8 cellular contexts compared by ENCODE assay signal in the genomic region with DNA sequence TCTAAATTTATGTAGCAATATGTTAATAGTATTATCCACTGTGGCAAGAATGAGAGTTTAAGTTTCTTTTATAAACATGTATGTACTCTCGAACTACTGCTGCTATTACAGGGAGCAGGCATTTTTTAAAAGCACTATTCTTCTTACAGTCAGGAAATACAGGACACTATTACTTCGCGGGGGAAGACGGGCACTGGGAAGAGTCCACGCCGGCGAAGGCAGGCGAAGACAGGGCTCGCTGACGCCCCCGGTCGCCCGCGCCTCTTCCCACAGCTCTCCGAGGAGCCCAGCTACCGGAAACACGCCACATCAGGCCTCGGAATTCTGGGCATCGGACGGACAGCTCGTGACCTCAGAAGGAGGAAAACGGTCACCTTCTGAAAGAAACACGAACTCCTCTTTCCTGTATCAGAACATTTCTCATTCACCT.
DNase-seq lines count a peak whose midpoint lies in the region; FAIRE-seq and TF ChIP-seq lines count a peak whose summit lies in the region.

No MANE protein-coding gene starts in this region.

- CTCF ChIA-PET in HEK293 (lab: Yijun Ruan, JAX), result interaction anchor here (0.6 to 0.9 kb wide), 3 partner anchors 44 to 646 kb away, joined by 3 read pairs; no protein-coding TSS in a partner anchor

- H3K4me3 Mint-ChIP-seq in T-helper 2 cell treated with Interferon-gamma antibody and Interleukin-4, amounts not matched to agents 5 μg/mL and 100 μg/mL, for 36 hours, result peak overlapping the region; percentile 94

- H3K9me3 ChIP-seq in HEK293 (ENCODE audit: control insufficient read depth, insufficient read depth, low read depth, low read length), result no peaks in the 10 kb centered on the region
- H3K9me3 ChIP-seq in mesodermal cell (ENCODE audit: control insufficient read depth, low read length), result no peaks in the 10 kb centered on the region
- H3K9me3 ChIP-seq in tibial artery, result peaks cover 0 to 4% (median 0%) of the 10 kb centered on the region in 3 donors

- DNase-seq in T-helper 2 cell treated with Interferon-gamma antibody and Interleukin-4, amounts not matched to agents 5 μg/mL and 100 μg/mL, for 36 hours (ENCODE audit: low spot score), result no peak
- no peak for DNase-seq in T-helper 2 cell
- peak; percentile 86 for DNase-seq in NB4 (ENCODE audit: low read depth)
- DNase-seq in epithelial cell of proximal tubule (ENCODE audit: low read depth), result peak; percentile 70
- DNase-seq in tibial artery, result peak; percentile 78 to 88

- H3K27me3 Mint-ChIP-seq in T-helper 2 cell treated with Interferon-gamma antibody and Interleukin-4, amounts not matched to agents 5 μg/mL and 100 μg/mL, for 36 hours (ENCODE audit: low read depth), result no peaks in the 10 kb centered on the region

- no peaks in the 10 kb centered on the region for H3K27me3 ChIP-seq in tibial artery

- H3K36me3 Mint-ChIP-seq in T-helper 2 cell treated with Interferon-gamma antibody and Interleukin-4, amounts not matched to agents 5 μg/mL and 100 μg/mL, for 36 hours (ENCODE audit: low read depth), result peaks cover 6% of the 10 kb centered on the region

- peak; percentile 66 for TF ChIP-seq CTCF in HEK293 (tag by site-specific recombination; IDR thresholded peaks at IDR 0.05)
- TF ChIP-seq CTCF in NB4 (IDR thresholded peaks at IDR 0.05; ENCODE audit: low read depth, low read length), result no peak
- no peak for TF ChIP-seq CTCF in epithelial cell of proximal tubule (conservative IDR thresholded peaks at IDR 0.05; ENCODE audit: low read depth, low read length)
- no peak for TF ChIP-seq CTCF in tibial artery (IDR thresholded peaks at IDR 0.05)

- peak overlapping the region; percentile 94 for H3K27ac Mint-ChIP-seq in T-helper 2 cell treated with Interferon-gamma antibody and Interleukin-4, amounts not matched to agents 5 μg/mL and 100 μg/mL, for 36 hours

- 0 to 1% methylated on average over 19 of the region's 23 CpGs for WGBS in mesodermal cell (ENCODE audit: insufficient coverage in 2 of 2), 2 experiments

- intact Hi-C loops in tibial artery (cut with DNase I; ENCODE audit: low total_unique reads), result loop anchor here (5.0 to 10.0 kb wide), 3 partner anchors 91 to 226 kb away; partner anchors contain the start of genes CCT4, FAM161A and XPO1

- H3K4me1 ChIP-seq in HEK293 (ENCODE audit: control insufficient read depth, insufficient read depth, low read length) (no peaks in the 10 kb centered on the region), mesodermal cell (ENCODE audit: control insufficient read depth, insufficient read depth, low read length, poor library complexity, severe bottlenecking) (no peaks in the 10 kb centered on the region), tibial artery (no peaks in the 10 kb centered on the region)

- no peaks in the 10 kb centered on the region for H3K9me3 Mint-ChIP-seq in T-helper 2 cell treated with Interferon-gamma antibody and Interleukin-4, amounts not matched to agents 5 μg/mL and 100 μg/mL, for 36 hours

- H3K4me1 Mint-ChIP-seq in T-helper 2 cell treated with Interferon-gamma antibody and Interleukin-4, amounts not matched to agents 5 μg/mL and 100 μg/mL, for 36 hours (ENCODE audit: low read depth), result peaks cover 8% of the 10 kb centered on the region

- H3K27ac ChIP-seq in HEK293 (ENCODE audit: extremely low read depth, low read depth, low read length), result peak overlapping the region; percentile 87
- H3K27ac ChIP-seq in mesodermal cell (ENCODE audit: low read depth, low read length, severe bottlenecking), result peak overlapping the region; percentile 98
- peak overlapping the region; percentile 95 to 96 for H3K27ac ChIP-seq in tibial artery

- H3K36me3 ChIP-seq in HEK293 (ENCODE audit: control insufficient read depth in 2 of 2, insufficient read depth in 1 of 2, low read length in 2 of 2) (no peaks in the 10 kb centered on the region), mesodermal cell (ENCODE audit: control insufficient read depth, insufficient read depth, low read length) (no peaks in the 10 kb centered on the region), tibial artery (no peaks in the 10 kb centered on the region)

- no peak for TF ChIP-seq POLR2A in NB4 (IDR thresholded peaks at IDR 0.05; ENCODE audit: extremely low read depth, insufficient read length)

- POLR2A ChIA-PET in HEK293 (lab: Yijun Ruan, JAX), result interaction anchor here (1.0 to 2.0 kb wide), 4 partner anchors 10 to 225 kb away, joined by 3 to 9 read pairs (median 5); partner anchors contain the start of gene XPO1

- FAIRE-seq in TTC549 (lab: Jason Lieb, UNC), result peak; percentile 37

- H3K4me3 ChIP-seq in HEK293 (ENCODE audit: low read depth, low read length) (peak overlapping the region; percentile 78), NB4 (ENCODE audit: low read depth, low read length) (peak overlapping the region; percentile 81), epithelial cell of proximal tubule (ENCODE audit: low read depth, low read length) (peak overlapping the region; percentile 92), mesodermal cell (ENCODE audit: extremely low read depth, insufficient read depth, low read length, poor library complexity, severe bottlenecking) (peak overlapping the region; percentile 61), tibial artery (peak overlapping the region; percentile 67 to 72)

TF ChIP-seq in HEK293, 187 proteins besides CTCF, POLR2A, EP300 and RAD21 (continues in another document):
- TF ChIP-seq, protein P1, sequence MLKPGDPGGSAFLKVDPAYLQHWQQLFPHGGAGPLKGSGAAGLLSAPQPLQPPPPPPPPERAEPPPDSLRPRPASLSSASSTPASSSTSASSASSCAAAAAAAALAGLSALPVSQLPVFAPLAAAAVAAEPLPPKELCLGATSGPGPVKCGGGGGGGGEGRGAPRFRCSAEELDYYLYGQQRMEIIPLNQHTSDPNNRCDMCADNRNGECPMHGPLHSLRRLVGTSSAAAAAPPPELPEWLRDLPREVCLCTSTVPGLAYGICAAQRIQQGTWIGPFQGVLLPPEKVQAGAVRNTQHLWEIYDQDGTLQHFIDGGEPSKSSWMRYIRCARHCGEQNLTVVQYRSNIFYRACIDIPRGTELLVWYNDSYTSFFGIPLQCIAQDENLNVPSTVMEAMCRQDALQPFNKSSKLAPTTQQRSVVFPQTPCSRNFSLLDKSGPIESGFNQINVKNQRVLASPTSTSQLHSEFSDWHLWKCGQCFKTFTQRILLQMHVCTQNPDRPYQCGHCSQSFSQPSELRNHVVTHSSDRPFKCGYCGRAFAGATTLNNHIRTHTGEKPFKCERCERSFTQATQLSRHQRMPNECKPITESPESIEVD (tag by site-specific recombination; IDR thresholded peaks at IDR 0.05), result no peak
- TF ChIP-seq ZNF423 (tag by site-specific recombination; IDR thresholded peaks at IDR 0.05) (no peak), ZSCAN16 (tag by site-specific recombination; IDR thresholded peaks at IDR 0.05) (no peak), ZSCAN30 (tag by site-specific recombination; IDR thresholded peaks at IDR 0.05) (no peak), ZNF677 (tag by site-specific recombination; IDR thresholded peaks at IDR 0.05) (no peak), ZNF76 (tag by site-specific recombination; IDR thresholded peaks at IDR 0.05; ENCODE audit: borderline replicate concordance, low read depth) (peak; percentile 74), ZNF24 (tag by site-specific recombination; IDR thresholded peaks at IDR 0.05) (no peak), SP3 (tag by site-specific recombination; IDR thresholded peaks at IDR 0.05) (no peak), PRDM1 (tag by site-specific recombination; IDR thresholded peaks at IDR 0.05) (0 out of 2 replicates have a peak, but pooled peaks have one; percentile 5), ZIC2 (tag by site-specific recombination; IDR thresholded peaks at IDR 0.05) (no peak), ZNF600 (tag by site-specific recombination; IDR thresholded peaks at IDR 0.05) (no peak; the same call in 1 of the 2 replicates), ZNF202 (tag by site-specific recombination; IDR thresholded peaks at IDR 0.05; ENCODE audit: borderline replicate concordance) (no peak), ZNF629 (tag by site-specific recombination; IDR thresholded peaks at IDR 0.05) (peak; percentile 98), ZNF157 (tag by site-specific recombination; IDR thresholded peaks at IDR 0.05) (no peak), TRIM28 (IDR thresholded peaks at IDR 0.05; ENCODE audit: borderline replicate concordance, low read length) (no peak), ZNF555 (tag by site-specific recombination; conservative IDR thresholded peaks at IDR 0.05) (no peak), BCL6B (tag by site-specific recombination; IDR thresholded peaks at IDR 0.05) (no peak), ZNF394 (tag by site-specific recombination; IDR thresholded peaks at IDR 0.05; ENCODE audit: borderline replicate concordance) (0 out of 2 replicates have a peak, but pooled peaks have one; percentile 15), ZNF707 (tag by site-specific recombination; IDR thresholded peaks at IDR 0.05) (no peak), ZNF2 (tag by site-specific recombination; IDR thresholded peaks at IDR 0.05) (peak; percentile 59; the same call in 1 of the 2 replicates), ZXDB (tag by site-specific recombination; IDR thresholded peaks at IDR 0.05) (no peak; the same call in 1 of the 2 replicates), ZNF558 (tag by site-specific recombination; IDR thresholded peaks at IDR 0.05) (no peak), ZSCAN18 (tag by site-specific recombination; IDR thresholded peaks at IDR 0.05) (no peak)

Comparison
In these comparisons a context has a peak if more than half of its experiments do, and no peak if none do; other contexts are left out.
1. DNase-seq: peak in NB4 (single experiment), epithelial cell of proximal tubule (single experiment) and tibial artery (2 of 2); none in T-helper 2 cell treated with Interferon-gamma antibody and Interleukin-4, amounts not matched to agents 5 μg/mL and 100 μg/mL, for 36 hours (single experiment) and T-helper 2 cell (0 of 5).
2. Peak in every context shown above with its lines, with median percentiles within 50 percentile points of each other: H3K27ac ChIP-seq and H3K4me3 ChIP-seq.